1 cellular context compared by ENCODE assay signal in genomic region chr4:2462992-2463762, GRCh38.
TF ChIP-seq lines count a peak whose summit lies in the region.

No MANE protein-coding gene starts in this region.

TF ChIP-seq in K562, 482 proteins besides CTCF, POLR2A, EP300 and RAD21:
- TF ChIP-seq, protein P1, sequence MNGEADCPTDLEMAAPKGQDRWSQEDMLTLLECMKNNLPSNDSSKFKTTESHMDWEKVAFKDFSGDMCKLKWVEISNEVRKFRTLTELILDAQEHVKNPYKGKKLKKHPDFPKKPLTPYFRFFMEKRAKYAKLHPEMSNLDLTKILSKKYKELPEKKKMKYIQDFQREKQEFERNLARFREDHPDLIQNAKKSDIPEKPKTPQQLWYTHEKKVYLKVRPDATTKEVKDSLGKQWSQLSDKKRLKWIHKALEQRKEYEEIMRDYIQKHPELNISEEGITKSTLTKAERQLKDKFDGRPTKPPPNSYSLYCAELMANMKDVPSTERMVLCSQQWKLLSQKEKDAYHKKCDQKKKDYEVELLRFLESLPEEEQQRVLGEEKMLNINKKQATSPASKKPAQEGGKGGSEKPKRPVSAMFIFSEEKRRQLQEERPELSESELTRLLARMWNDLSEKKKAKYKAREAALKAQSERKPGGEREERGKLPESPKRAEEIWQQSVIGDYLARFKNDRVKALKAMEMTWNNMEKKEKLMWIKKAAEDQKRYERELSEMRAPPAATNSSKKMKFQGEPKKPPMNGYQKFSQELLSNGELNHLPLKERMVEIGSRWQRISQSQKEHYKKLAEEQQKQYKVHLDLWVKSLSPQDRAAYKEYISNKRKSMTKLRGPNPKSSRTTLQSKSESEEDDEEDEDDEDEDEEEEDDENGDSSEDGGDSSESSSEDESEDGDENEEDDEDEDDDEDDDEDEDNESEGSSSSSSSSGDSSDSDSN (IDR thresholded peaks at IDR 0.05; ENCODE audit: borderline replicate concordance in 1 of 2, low read depth in 2 of 2, low read length in 2 of 2) = 0 out of 4 replicates have a peak, but pooled peaks of 1 of the 2 experiments have one; percentile 3
- TF ChIP-seq, protein P2, sequence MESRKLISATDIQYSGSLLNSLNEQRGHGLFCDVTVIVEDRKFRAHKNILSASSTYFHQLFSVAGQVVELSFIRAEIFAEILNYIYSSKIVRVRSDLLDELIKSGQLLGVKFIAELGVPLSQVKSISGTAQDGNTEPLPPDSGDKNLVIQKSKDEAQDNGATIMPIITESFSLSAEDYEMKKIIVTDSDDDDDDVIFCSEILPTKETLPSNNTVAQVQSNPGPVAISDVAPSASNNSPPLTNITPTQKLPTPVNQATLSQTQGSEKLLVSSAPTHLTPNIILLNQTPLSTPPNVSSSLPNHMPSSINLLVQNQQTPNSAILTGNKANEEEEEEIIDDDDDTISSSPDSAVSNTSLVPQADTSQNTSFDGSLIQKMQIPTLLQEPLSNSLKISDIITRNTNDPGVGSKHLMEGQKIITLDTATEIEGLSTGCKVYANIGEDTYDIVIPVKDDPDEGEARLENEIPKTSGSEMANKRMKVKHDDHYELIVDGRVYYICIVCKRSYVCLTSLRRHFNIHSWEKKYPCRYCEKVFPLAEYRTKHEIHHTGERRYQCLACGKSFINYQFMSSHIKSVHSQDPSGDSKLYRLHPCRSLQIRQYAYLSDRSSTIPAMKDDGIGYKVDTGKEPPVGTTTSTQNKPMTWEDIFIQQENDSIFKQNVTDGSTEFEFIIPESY (CRISPR knock-in tag; IDR thresholded peaks at IDR 0.05) = peak; percentile 88
- TF ChIP-seq, protein P3, sequence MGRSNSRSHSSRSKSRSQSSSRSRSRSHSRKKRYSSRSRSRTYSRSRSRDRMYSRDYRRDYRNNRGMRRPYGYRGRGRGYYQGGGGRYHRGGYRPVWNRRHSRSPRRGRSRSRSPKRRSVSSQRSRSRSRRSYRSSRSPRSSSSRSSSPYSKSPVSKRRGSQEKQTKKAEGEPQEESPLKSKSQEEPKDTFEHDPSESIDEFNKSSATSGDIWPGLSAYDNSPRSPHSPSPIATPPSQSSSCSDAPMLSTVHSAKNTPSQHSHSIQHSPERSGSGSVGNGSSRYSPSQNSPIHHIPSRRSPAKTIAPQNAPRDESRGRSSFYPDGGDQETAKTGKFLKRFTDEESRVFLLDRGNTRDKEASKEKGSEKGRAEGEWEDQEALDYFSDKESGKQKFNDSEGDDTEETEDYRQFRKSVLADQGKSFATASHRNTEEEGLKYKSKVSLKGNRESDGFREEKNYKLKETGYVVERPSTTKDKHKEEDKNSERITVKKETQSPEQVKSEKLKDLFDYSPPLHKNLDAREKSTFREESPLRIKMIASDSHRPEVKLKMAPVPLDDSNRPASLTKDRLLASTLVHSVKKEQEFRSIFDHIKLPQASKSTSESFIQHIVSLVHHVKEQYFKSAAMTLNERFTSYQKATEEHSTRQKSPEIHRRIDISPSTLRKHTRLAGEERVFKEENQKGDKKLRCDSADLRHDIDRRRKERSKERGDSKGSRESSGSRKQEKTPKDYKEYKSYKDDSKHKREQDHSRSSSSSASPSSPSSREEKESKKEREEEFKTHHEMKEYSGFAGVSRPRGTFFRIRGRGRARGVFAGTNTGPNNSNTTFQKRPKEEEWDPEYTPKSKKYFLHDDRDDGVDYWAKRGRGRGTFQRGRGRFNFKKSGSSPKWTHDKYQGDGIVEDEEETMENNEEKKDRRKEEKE (IDR thresholded peaks at IDR 0.05; ENCODE audit: borderline replicate concordance in 1 of 2, control insufficient read depth in 1 of 2, low read depth in 2 of 2, low read length in 1 of 2) = no peak
- TF ChIP-seq ZNF639 (CRISPR knock-in tag; conservative IDR thresholded peaks at IDR 0.05 in 1 of 2, IDR thresholded peaks at IDR 0.05 in 1 of 2) = 0 out of 4 replicates have a peak, but pooled peaks of 1 of the 2 experiments have one; percentile 8
